In genomic region chr9:69121155-69122085, GRCh38 we compare ENCODE assay signal across 8 cellular contexts. TPM values are rescaled to one million over a fixed set of nuclear protein-coding genes. Genes with fewer than 3 reads are reported as not detected.
DNase-seq lines count a peak whose midpoint lies in the region; ATAC-seq and TF ChIP-seq lines count a peak whose summit lies in the region.

No MANE protein-coding gene starts in this region.

- H3K4me1 ChIP-seq in BLaER1 (peaks cover 24% of the 10 kb centered on the region), neutrophil (ENCODE audit: control insufficient read depth in 1 of 2, insufficient read depth in 1 of 2, low read depth in 1 of 2, low read length in 1 of 2) (peaks cover 18 to 24% of the 10 kb centered on the region in 2 experiments)

- intact Hi-C loops in activated T-helper 2 cell treated with anti-CD3 and anti-CD28 coated beads, Interferon-gamma antibody, Interleukin-2, Interleukin-4, amounts not matched to agents 10 μg/mL and 5 μg/mL and 100 μg/mL, durations not matched to agents 14 hours and 24 hours and 36 hours (cut with micrococcal nuclease) = loop anchor here (1.0 to 5.0 kb wide), 2 partner anchors 51 to 72 kb away; partner anchors contain the start of gene TJP2

- H3K9me3 Mint-ChIP-seq in activated T-helper 2 cell treated with anti-CD3 and anti-CD28 coated beads, Interferon-gamma antibody, Interleukin-2, Interleukin-4, amounts not matched to agents 10 μg/mL and 5 μg/mL and 100 μg/mL, durations not matched to agents 14 hours and 24 hours and 36 hours = no peaks in the 10 kb centered on the region

- peaks cover 8% of the 10 kb centered on the region for H3K4me1 Mint-ChIP-seq in activated T-helper 2 cell treated with anti-CD3 and anti-CD28 coated beads, Interferon-gamma antibody, Interleukin-2, Interleukin-4, amounts not matched to agents 10 μg/mL and 5 μg/mL and 100 μg/mL, durations not matched to agents 14 hours and 24 hours and 36 hours (ENCODE audit: low read depth)

- H3K36me3 Mint-ChIP-seq in activated T-helper 2 cell treated with anti-CD3 and anti-CD28 coated beads, Interferon-gamma antibody, Interleukin-2, Interleukin-4, amounts not matched to agents 10 μg/mL and 5 μg/mL and 100 μg/mL, durations not matched to agents 14 hours and 24 hours and 36 hours (ENCODE audit: low read depth) = no peaks in the 10 kb centered on the region

- H3K36me3 ChIP-seq in BLaER1 (no peaks in the 10 kb centered on the region), neutrophil (no peaks in the 10 kb centered on the region)

- peak overlapping the region; percentile 77 for H3K9ac ChIP-seq in BLaER1

- peak; percentile 77 for DNase-seq in NCI-H526 treated with DMSO at 0.1 percent for 48 hours (lab: John Stamatoyannopoulos, UW)
- DNase-seq in activated T-helper 2 cell treated with anti-CD3 and anti-CD28 coated beads, Interferon-gamma antibody, Interleukin-2, Interleukin-4, amounts not matched to agents 10 μg/mL and 5 μg/mL and 100 μg/mL, durations not matched to agents 14 hours and 24 hours and 36 hours (ENCODE audit: low spot score) = peak; percentile 31
- DNase-seq in globus pallidus (ENCODE audit: low spot score) = peak; percentile 47
- DNase-seq in HPDE6-E6E7 (ENCODE audit: extremely low spot score) = no peak

- H3K4me2 ChIP-seq in BLaER1 = peak overlapping the region; percentile 89

- H3K27ac ChIP-seq in BLaER1 = peak overlapping the region; percentile 79
- H3K27ac ChIP-seq in neutrophil = no peak overlapping the region

- H4K20me1 ChIP-seq in BLaER1 = no peaks in the 10 kb centered on the region

- TF ChIP-seq CTCF in neutrophil (IDR thresholded peaks at IDR 0.05) = no peak

- peaks cover 8% of the 10 kb centered on the region for H3K27me3 Mint-ChIP-seq in activated T-helper 2 cell treated with anti-CD3 and anti-CD28 coated beads, Interferon-gamma antibody, Interleukin-2, Interleukin-4, amounts not matched to agents 10 μg/mL and 5 μg/mL and 100 μg/mL, durations not matched to agents 14 hours and 24 hours and 36 hours (ENCODE audit: low read depth)

- H3K27ac Mint-ChIP-seq in activated T-helper 2 cell treated with anti-CD3 and anti-CD28 coated beads, Interferon-gamma antibody, Interleukin-2, Interleukin-4, amounts not matched to agents 10 μg/mL and 5 μg/mL and 100 μg/mL, durations not matched to agents 14 hours and 24 hours and 36 hours = no peak overlapping the region

- H3K27me3 ChIP-seq in BLaER1 (no peaks in the 10 kb centered on the region), neutrophil (peaks cover 38% of the 10 kb centered on the region)

- peak overlapping the region; percentile 84 for H3K4me3 ChIP-seq in BLaER1
- peak overlapping the region; percentile 44 to 60 for H3K4me3 ChIP-seq in neutrophil (ENCODE audit: low read depth in 1 of 2, low read length in 1 of 2)

- H3K4me3 Mint-ChIP-seq in activated T-helper 2 cell treated with anti-CD3 and anti-CD28 coated beads, Interferon-gamma antibody, Interleukin-2, Interleukin-4, amounts not matched to agents 10 μg/mL and 5 μg/mL and 100 μg/mL, durations not matched to agents 14 hours and 24 hours and 36 hours (ENCODE audit: low read depth) = peak overlapping the region; percentile 84

- H3K9me3 ChIP-seq in BLaER1 = no peaks in the 10 kb centered on the region
- no peaks in the 10 kb centered on the region for H3K9me3 ChIP-seq in neutrophil

- ATAC-seq in GM18907 (IDR thresholded peaks at IDR 0.05; ENCODE audit: unreplicated experiment) (peak; percentile 65), HG03064 (IDR thresholded peaks at IDR 0.05; ENCODE audit: low read depth, unreplicated experiment) (peak; percentile 56)

RNA-seq across cellular contexts. Expression of gene TJP2, which starts 52.7 kb away (rescaled TPM):
- total RNA-seq in activated T-helper 2 cell treated with anti-CD3 and anti-CD28 coated beads, Interferon-gamma antibody, Interleukin-2, Interleukin-4, amounts not matched to agents 10 μg/mL and 5 μg/mL and 100 μg/mL, durations not matched to agents 14 hours and 24 hours and 36 hours = 11.9 and 12.4 TPM in 2 replicates
